15 cellular contexts compared by ENCODE assay signal in genomic region chr22:41927813-41928212, GRCh38. TPM values are rescaled to one million over a fixed set of nuclear protein-coding genes. Genes with fewer than 3 reads are reported as not detected.
DNase-seq lines count a peak whose midpoint lies in the region; ATAC-seq and TF ChIP-seq lines count a peak whose summit lies in the region.
"Had no signal": no experiment of that assay in that cellular context is flagged by ENCODE, and none has a peak within 500 bp of the region (broad histone marks: within the 10 kb centered on the region; RNA-seq: fewer than 3 reads in every experiment).

No MANE protein-coding gene starts in this region.

- DNase-seq in activated CD4-positive, alpha-beta memory T cell treated with anti-CD3 and anti-CD28 coated beads for 36 hours = no peak
- DNase-seq in activated CD4-positive, alpha-beta memory T cell treated with anti-CD3 and anti-CD28 coated beads, Interleukin-2, amount 10 ng/mL, durations not matched to agents 7 days and 5 days = no peak
- no peak for DNase-seq in neuronal stem cell (ENCODE audit: low spot score)
- no peak for DNase-seq in psoas muscle
- DNase-seq: ACHN; activated CD8-positive, alpha-beta memory T cell treated with anti-CD3 and anti-CD28 coated beads for 24 hours; cortex of kidney; mammary epithelial cell; posterior cingulate gyrus had no signal

- H4K8ac ChIP-seq in neuronal stem cell (ENCODE audit: low read depth, low read length) = no peak overlapping the region

- H3K4me3 ChIP-seq in SU-DHL-6 (ENCODE audit: insufficient read depth, low read length, poor library complexity, severe bottlenecking) (no peak overlapping the region), neuronal stem cell (ENCODE audit: low read length in 2 of 2) (no peak overlapping the region), psoas muscle (no peak overlapping the region)
- H3K4me3 ChIP-seq: vagina had no signal

- H2BK5ac ChIP-seq in neuronal stem cell (ENCODE audit: low read length) = no peak overlapping the region

- H4K91ac ChIP-seq in neuronal stem cell (ENCODE audit: low read depth, low read length, poor library complexity) = no peak overlapping the region

- H2BK15ac ChIP-seq in neuronal stem cell (ENCODE audit: low read length) = peak overlapping the region; percentile 1

- TF ChIP-seq CTCF in SU-DHL-6 (IDR thresholded peaks at IDR 0.05; ENCODE audit: insufficient read depth, low read length, poor library complexity, severe bottlenecking) = no peak
- no peak for TF ChIP-seq CTCF in psoas muscle (IDR thresholded peaks at IDR 0.05)

- peaks cover 31% of the 10 kb centered on the region for H3K4me1 Mint-ChIP-seq in activated CD4-positive, alpha-beta memory T cell treated with anti-CD3 and anti-CD28 coated beads for 36 hours (ENCODE audit: low read depth)
- peaks cover 7% of the 10 kb centered on the region for H3K4me1 Mint-ChIP-seq in activated CD4-positive, alpha-beta memory T cell treated with anti-CD3 and anti-CD28 coated beads, Interleukin-2, amount 10 ng/mL, durations not matched to agents 7 days and 5 days

- intact Hi-C loops in activated CD4-positive, alpha-beta memory T cell treated with anti-CD3 and anti-CD28 coated beads for 36 hours (cut with micrococcal nuclease) = loop anchor here (2.0 kb wide), 1 partner anchor 13 kb away; no protein-coding TSS in a partner anchor
- intact Hi-C loops in psoas muscle (cut with DNase I) = no loop called here

- no peak overlapping the region for H3K4me3 Mint-ChIP-seq in activated CD4-positive, alpha-beta memory T cell treated with anti-CD3 and anti-CD28 coated beads for 36 hours
- H3K4me3 Mint-ChIP-seq in activated CD4-positive, alpha-beta memory T cell treated with anti-CD3 and anti-CD28 coated beads, Interleukin-2, amount 10 ng/mL, durations not matched to agents 7 days and 5 days = no peak overlapping the region

- H3K4me2 ChIP-seq in SU-DHL-6 (ENCODE audit: low read depth, low read length, poor library complexity, severe bottlenecking) = no peak overlapping the region
- H3K4me2 ChIP-seq in neuronal stem cell (ENCODE audit: insufficient read depth, low read length, poor library complexity, severe bottlenecking) = no peak overlapping the region

- H2BK12ac ChIP-seq in neuronal stem cell (ENCODE audit: low read length) = no peak overlapping the region

- POLR2A ChIA-PET in activated CD4-positive, alpha-beta memory T cell treated with anti-CD3 and anti-CD28 coated beads for 36 hours (lab: Charles Lee) = interaction anchor here (1.5 to 2.9 kb wide), 2 partner anchors 12 to 19 kb away, joined by 7 to 10 read pairs; no protein-coding TSS in a partner anchor
- POLR2A ChIA-PET in activated CD4-positive, alpha-beta memory T cell treated with anti-CD3 and anti-CD28 coated beads, Interleukin-2, amount 10 ng/mL, durations not matched to agents 7 days and 5 days (lab: Charles Lee) = interaction anchor here (0.8 to 4.3 kb wide), 3 partner anchors 12 to 23 kb away, joined by 4 to 32 read pairs (median 13); no protein-coding TSS in a partner anchor

- no peaks in the 10 kb centered on the region for H3K9me3 ChIP-seq in SU-DHL-6 (ENCODE audit: insufficient read depth, low read length)
- no peaks in the 10 kb centered on the region for H3K9me3 ChIP-seq in neuronal stem cell (replicated peaks in 1 of 2; ENCODE audit: control insufficient read depth in 2 of 2, insufficient read depth in 1 of 2, low read depth in 1 of 2, low read length in 2 of 2)
- H3K9me3 ChIP-seq in psoas muscle = no peaks in the 10 kb centered on the region
- H3K9me3 ChIP-seq: vagina had no signal

- H3K79me2 ChIP-seq in SU-DHL-6 (ENCODE audit: insufficient read depth, low read length) = peaks cover 26% of the 10 kb centered on the region

- H2AFZ ChIP-seq in SU-DHL-6 (ENCODE audit: low read depth, low read length, severe bottlenecking) (no peak overlapping the region), neuronal stem cell (ENCODE audit: low read length) (no peak overlapping the region)

- no peak for ATAC-seq in psoas muscle
- no peak for ATAC-seq in HG02798 (IDR thresholded peaks at IDR 0.05; ENCODE audit: poor library complexity, unreplicated experiment)

- H2AK5ac ChIP-seq in neuronal stem cell (ENCODE audit: low read depth, low read length) = peak overlapping the region; percentile 86

- H3K27ac Mint-ChIP-seq in activated CD4-positive, alpha-beta memory T cell treated with anti-CD3 and anti-CD28 coated beads for 36 hours = peak overlapping the region; percentile 63
- H3K27ac Mint-ChIP-seq in activated CD4-positive, alpha-beta memory T cell treated with anti-CD3 and anti-CD28 coated beads, Interleukin-2, amount 10 ng/mL, durations not matched to agents 7 days and 5 days = no peak overlapping the region

- peaks cover 3% of the 10 kb centered on the region for H3K36me3 Mint-ChIP-seq in activated CD4-positive, alpha-beta memory T cell treated with anti-CD3 and anti-CD28 coated beads for 36 hours
- no peaks in the 10 kb centered on the region for H3K36me3 Mint-ChIP-seq in activated CD4-positive, alpha-beta memory T cell treated with anti-CD3 and anti-CD28 coated beads, Interleukin-2, amount 10 ng/mL, durations not matched to agents 7 days and 5 days (ENCODE audit: low read depth)

- H4K20me1 ChIP-seq in SU-DHL-6 (ENCODE audit: low read depth, low read length) = no peaks in the 10 kb centered on the region

- H3K27ac ChIP-seq in SU-DHL-6 (ENCODE audit: low read depth, low read length) = peak overlapping the region; percentile 94
- H3K27ac ChIP-seq in neuronal stem cell (replicated peaks; ENCODE audit: low read length) = no peak overlapping the region
- H3K27ac ChIP-seq in psoas muscle = no peak overlapping the region
- H3K27ac ChIP-seq: vagina had no signal

- no peak overlapping the region for H2BK120ac ChIP-seq in neuronal stem cell (ENCODE audit: low read depth, low read length)

- H3K4ac ChIP-seq in neuronal stem cell (ENCODE audit: low read length) = no peak overlapping the region

- H3K36me3 ChIP-seq in SU-DHL-6 (ENCODE audit: low read length) = no peaks in the 10 kb centered on the region; the same call in 1 of the 2 replicates
- H3K36me3 ChIP-seq in neuronal stem cell (replicated peaks in 1 of 2; ENCODE audit: control insufficient read depth in 2 of 2, insufficient read depth in 2 of 2, low read length in 2 of 2) = peaks cover 2 to 5% of the 10 kb centered on the region in 2 donors
- no peaks in the 10 kb centered on the region for H3K36me3 ChIP-seq in psoas muscle (ENCODE audit: insufficient read depth in 1 of 2, low read depth in 1 of 2)
- H3K36me3 ChIP-seq: vagina had no signal

- no peaks in the 10 kb centered on the region for H3K9me2 ChIP-seq in SU-DHL-6 (replicated peaks; ENCODE audit: insufficient read depth, low read length)

- no peak overlapping the region for H3K14ac ChIP-seq in neuronal stem cell (ENCODE audit: low read length)

- H3K9me3 Mint-ChIP-seq in activated CD4-positive, alpha-beta memory T cell treated with anti-CD3 and anti-CD28 coated beads for 36 hours = no peaks in the 10 kb centered on the region
- H3K9me3 Mint-ChIP-seq in activated CD4-positive, alpha-beta memory T cell treated with anti-CD3 and anti-CD28 coated beads, Interleukin-2, amount 10 ng/mL, durations not matched to agents 7 days and 5 days = no peaks in the 10 kb centered on the region

- WGBS in neuronal stem cell (ENCODE audit: extremely low coverage in 2 of 2, insufficient read length in 2 of 2, insufficient replicate concordance in 1 of 2), 2 donors = no CpG with 5 or more reads among the region's 6 CpGs
- WGBS in psoas muscle, 3 donors = 72 to 84% (median 81%) methylated on average over 6 of the region's 6 CpGs

- H3F3A ChIP-seq in SU-DHL-6 (ENCODE audit: insufficient read depth) = peaks cover 44% of the 10 kb centered on the region

- H3K18ac ChIP-seq in neuronal stem cell (ENCODE audit: low read length) = peak overlapping the region; percentile 27

- CTCF ChIA-PET in activated CD4-positive, alpha-beta memory T cell treated with anti-CD3 and anti-CD28 coated beads for 36 hours (lab: Charles Lee) = interaction anchor here (1.1 kb wide), 1 partner anchor 13 kb away, joined by 3 read pairs; no protein-coding TSS in a partner anchor
- CTCF ChIA-PET in activated CD4-positive, alpha-beta memory T cell treated with anti-CD3 and anti-CD28 coated beads, Interleukin-2, amount 10 ng/mL, durations not matched to agents 7 days and 5 days (lab: Charles Lee) = interaction anchor here (1.2 to 3.8 kb wide), 2 partner anchors 13 to 230 kb away, joined by 6 to 31 read pairs; no protein-coding TSS in a partner anchor

- peaks cover 20 to 24% of the 10 kb centered on the region in 2 donors for H3K4me1 ChIP-seq in neuronal stem cell (ENCODE audit: control insufficient read depth in 2 of 2, insufficient read depth in 1 of 2, low read depth in 1 of 2, low read length in 2 of 2)
- no peaks in the 10 kb centered on the region for H3K4me1 ChIP-seq in psoas muscle

- no peaks in the 10 kb centered on the region for H3K27me3 ChIP-seq in SU-DHL-6 (ENCODE audit: low read length)
- H3K27me3 ChIP-seq in neuronal stem cell (ENCODE audit: control insufficient read depth in 3 of 3, insufficient read depth in 3 of 3, low read depth in 1 of 3, low read length in 3 of 3) = peaks cover 0 to 29% (median 7%) of the 10 kb centered on the region in 3 experiments
- peaks cover 0 to 3% (median 2%) of the 10 kb centered on the region in 3 donors for H3K27me3 ChIP-seq in psoas muscle (ENCODE audit: insufficient read depth in 3 of 3, low read length in 2 of 3)
- H3K27me3 ChIP-seq: vagina had no signal

- peak overlapping the region; percentile 41; the same call in 1 of the 2 replicates for H3K9ac ChIP-seq in SU-DHL-6 (ENCODE audit: low read length)
- no peak overlapping the region for H3K9ac ChIP-seq in neuronal stem cell (ENCODE audit: low read depth, low read length, poor library complexity)

- H3K79me1 ChIP-seq in neuronal stem cell (ENCODE audit: low read depth, low read length) = no peaks in the 10 kb centered on the region

- H3K27me3 Mint-ChIP-seq in activated CD4-positive, alpha-beta memory T cell treated with anti-CD3 and anti-CD28 coated beads for 36 hours = peaks cover 6% of the 10 kb centered on the region
- H3K27me3 Mint-ChIP-seq in activated CD4-positive, alpha-beta memory T cell treated with anti-CD3 and anti-CD28 coated beads, Interleukin-2, amount 10 ng/mL, durations not matched to agents 7 days and 5 days = peaks cover 26% of the 10 kb centered on the region

- peak overlapping the region; percentile 3 for H3K23ac ChIP-seq in neuronal stem cell (ENCODE audit: low read depth, low read length, poor library complexity)

RNA-seq across cellular contexts. Expression of gene TNFRSF13C, which starts 1.2 kb away (rescaled TPM):
- 1 to 10 TPM; 3.2 to 5.0 TPM for total RNA-seq in activated CD4-positive, alpha-beta memory T cell treated with anti-CD3 and anti-CD28 coated beads for 36 hours
- 1 to 10 TPM; 2.3 to 2.6 TPM for total RNA-seq in activated CD4-positive, alpha-beta memory T cell treated with anti-CD3 and anti-CD28 coated beads, Interleukin-2, amount 10 ng/mL, durations not matched to agents 7 days and 5 days
- polyA plus RNA-seq in neuronal stem cell (2013, experiment 1 of 2) = 1.6 TPM
- 1.8 TPM for polyA plus RNA-seq in neuronal stem cell (2013, experiment 2 of 2)
- total RNA-seq in psoas muscle = 1 to 10 TPM in 1 of 4 donors, under 1 TPM in 3; 0.20 to 1.4 (median 0.38) TPM
- under 1 TPM in 2 of 3 donors, not detected in 1; 0.01 to 0.05 TPM for polyA plus RNA-seq in psoas muscle
- total RNA-seq: vagina had no signal

RNA-seq across cellular contexts. Expression of gene SHISA8, which starts 12.9 kb away (rescaled TPM):
- total RNA-seq in activated CD4-positive, alpha-beta memory T cell treated with anti-CD3 and anti-CD28 coated beads for 36 hours = 1 to 10 TPM in 1 of 2 experiments, under 1 TPM in 1; 0.97 to 1.1 TPM
- total RNA-seq in activated CD4-positive, alpha-beta memory T cell treated with anti-CD3 and anti-CD28 coated beads, Interleukin-2, amount 10 ng/mL, durations not matched to agents 7 days and 5 days = not detected
- 0.07 TPM for polyA plus RNA-seq in neuronal stem cell (2013, experiment 1 of 2)
- 0.14 TPM for polyA plus RNA-seq in neuronal stem cell (2013, experiment 2 of 2)
- total RNA-seq in psoas muscle = under 1 TPM in 3 of 4 donors, not detected in 1; 0.15 to 0.26 (median 0.26) TPM
- not detected for polyA plus RNA-seq in psoas muscle
- total RNA-seq: HT-29; mammary epithelial cell; T-helper 2 cell treated with Interferon-gamma antibody and Interleukin-4, amounts not matched to agents 100 ng/mL and 5 ng/mL, for 36 hours; vagina had no signal
- polyA plus RNA-seq: adipose tissue, mammary epithelial cell had no signal

RNA-seq across cellular contexts. Expression of gene CENPM, which starts 19.1 kb away (rescaled TPM):
- 100 to 1,000 TPM in 1 of 2 experiments, 10 to 100 TPM in 1; 99.9 to 106 TPM for total RNA-seq in activated CD4-positive, alpha-beta memory T cell treated with anti-CD3 and anti-CD28 coated beads for 36 hours
- total RNA-seq in activated CD4-positive, alpha-beta memory T cell treated with anti-CD3 and anti-CD28 coated beads, Interleukin-2, amount 10 ng/mL, durations not matched to agents 7 days and 5 days = 10 to 100 TPM; 71.8 to 81.2 TPM
- 31.3 TPM for polyA plus RNA-seq in neuronal stem cell (2013, experiment 1 of 2)
- polyA plus RNA-seq in neuronal stem cell (2013, experiment 2 of 2) = 32.8 TPM
- 1 to 10 TPM in 2 of 4 donors, under 1 TPM in 1, not detected in 1; 0.59 to 2.3 (median 1.5) TPM for total RNA-seq in psoas muscle
- polyA plus RNA-seq in psoas muscle = 1 to 10 TPM in 2 of 3 donors, under 1 TPM in 1; 0.52 to 1.2 (median 1.1) TPM
- total RNA-seq: vagina had no signal

RNA-seq across cellular contexts. Expression of gene SEPTIN3, which starts 41.4 kb away (rescaled TPM):
- total RNA-seq in activated CD4-positive, alpha-beta memory T cell treated with anti-CD3 and anti-CD28 coated beads for 36 hours = 1 to 10 TPM; 2.2 to 2.8 TPM
- 1 to 10 TPM; 2.8 to 3.2 TPM for total RNA-seq in activated CD4-positive, alpha-beta memory T cell treated with anti-CD3 and anti-CD28 coated beads, Interleukin-2, amount 10 ng/mL, durations not matched to agents 7 days and 5 days
- polyA plus RNA-seq in neuronal stem cell (2013, experiment 1 of 2) = 42.3 TPM
- polyA plus RNA-seq in neuronal stem cell (2013, experiment 2 of 2) = 42.6 TPM
- total RNA-seq in psoas muscle = under 1 TPM in 1 of 4 donors, not detected in 3; 0.06 TPM
- polyA plus RNA-seq in psoas muscle = under 1 TPM; 0.03 to 0.14 (median 0.05) TPM
- total RNA-seq: HT-29 had no signal

Comparison
In these comparisons a context has a peak if more than half of its experiments do, and no peak if none do; other contexts are left out.
1. RNA of gene CENPM, which starts 19.1 kb away (total RNA-seq): 99.9 to 106 TPM in activated CD4-positive, alpha-beta memory T cell treated with anti-CD3 and anti-CD28 coated beads for 36 hours and 71.8 to 81.2 TPM in activated CD4-positive, alpha-beta memory T cell treated with anti-CD3 and anti-CD28 coated beads, Interleukin-2, amount 10 ng/mL, durations not matched to agents 7 days and 5 days; 0.59 to 2.3 TPM in psoas muscle; every median in the first group is over 10 times any median in the second.